10 cellular contexts compared by ENCODE assay signal in genomic region chr1:94329986-94330385, GRCh38.
DNase-seq lines count a peak whose midpoint lies in the region; ATAC-seq, FAIRE-seq and TF ChIP-seq lines count a peak whose summit lies in the region.
"Had no signal": no experiment of that assay in that cellular context is flagged by ENCODE, and none has a peak within 500 bp of the region (broad histone marks: within the 10 kb centered on the region; RNA-seq: fewer than 3 reads in every experiment).

No MANE protein-coding gene starts in this region.

- no peaks in the 10 kb centered on the region for H3K36me3 ChIP-seq in OCI-LY3 (replicated peaks; ENCODE audit: low read depth, low read length)
- H3K36me3 ChIP-seq in fibroblast of lung (ENCODE audit: control insufficient read depth, insufficient read depth, low read length), result no peaks in the 10 kb centered on the region
- no peaks in the 10 kb centered on the region for H3K36me3 ChIP-seq in pancreas

- H3K27ac Mint-ChIP-seq in natural killer cell treated with Interleukin-12 subunit alpha and Interleukin-12 subunit beta and Interleukin-15 and Interleukin-18, amount 100 ng/mL, for 72 hours, result no peak overlapping the region

- H3K4me1 ChIP-seq in OCI-LY3 (ENCODE audit: low read length), result peaks cover 6% of the 10 kb centered on the region
- peaks cover 14% of the 10 kb centered on the region for H3K4me1 ChIP-seq in fibroblast of lung (ENCODE audit: control insufficient read depth, extremely low read depth, insufficient read depth, low read length)
- peaks cover 0 to 23% (median 18%) of the 10 kb centered on the region in 3 donors for H3K4me1 ChIP-seq in pancreas

- DNase-seq in GDM1 (lab: John Stamatoyannopoulos, UW) (peak; percentile 7), fibroblast of lung (ENCODE audit: low read depth in 2 of 2) (peak; percentile 46 to 62), pancreas (no peak), D721Med (ENCODE audit: insufficient read length, low spot score) (no peak), GM19239 (ENCODE audit: insufficient read length, low spot score) (no peak)
- no peak for DNase-seq in natural killer cell treated with Interleukin-12 subunit alpha and Interleukin-12 subunit beta and Interleukin-15 and Interleukin-18, amount 100 ng/mL, for 72 hours (ENCODE audit: low spot score)
- DNase-seq: activated CD4-positive, alpha-beta T cell treated with anti-CD3 and anti-CD28 coated beads for 48 hours had no signal

- H3K36me3 Mint-ChIP-seq in natural killer cell treated with Interleukin-12 subunit alpha and Interleukin-12 subunit beta and Interleukin-15 and Interleukin-18, amount 100 ng/mL, for 72 hours, result no peaks in the 10 kb centered on the region

- H2AFZ ChIP-seq in OCI-LY3 (ENCODE audit: low read depth, low read length), result no peak overlapping the region
- peak overlapping the region; percentile 84 for H2AFZ ChIP-seq in fibroblast of lung (ENCODE audit: low read length)

- peaks cover 26% of the 10 kb centered on the region for H3K27me3 ChIP-seq in OCI-LY3 (ENCODE audit: low read depth, low read length)
- no peaks in the 10 kb centered on the region for H3K27me3 ChIP-seq in fibroblast of lung (ENCODE audit: control insufficient read depth, insufficient read depth, low read length)
- H3K27me3 ChIP-seq in pancreas, result no peaks in the 10 kb centered on the region

- FAIRE-seq in pancreas (lab: Jason Lieb, UNC), result no peak
- FAIRE-seq in D721Med (lab: Jason Lieb, UNC), result no peak
- no peak for FAIRE-seq in GM19239 (lab: Jason Lieb, UNC)
- FAIRE-seq: GM18507 had no signal

- H3K9ac ChIP-seq in OCI-LY3 (ENCODE audit: low read length) (no peak overlapping the region), fibroblast of lung (ENCODE audit: insufficient read depth, low read length) (no peak overlapping the region)

- no peaks in the 10 kb centered on the region for H3K9me3 ChIP-seq in OCI-LY3 (ENCODE audit: insufficient read depth, low read length)
- H3K9me3 ChIP-seq in fibroblast of lung (ENCODE audit: control insufficient read depth, insufficient read depth, low read depth, low read length), result no peaks in the 10 kb centered on the region
- H3K9me3 ChIP-seq in pancreas, result no peaks in the 10 kb centered on the region

- H3K27me3 Mint-ChIP-seq in natural killer cell treated with Interleukin-12 subunit alpha and Interleukin-12 subunit beta and Interleukin-15 and Interleukin-18, amount 100 ng/mL, for 72 hours, result peaks cover 42 to 59% of the 10 kb centered on the region in 2 donors

- H3K9me3 Mint-ChIP-seq in natural killer cell treated with Interleukin-12 subunit alpha and Interleukin-12 subunit beta and Interleukin-15 and Interleukin-18, amount 100 ng/mL, for 72 hours, result no peaks in the 10 kb centered on the region

- H3K27ac ChIP-seq in OCI-LY3 (ENCODE audit: low read length), result no peak overlapping the region
- no peak overlapping the region for H3K27ac ChIP-seq in fibroblast of lung (ENCODE audit: insufficient read depth, low read length)
- H3K27ac ChIP-seq in pancreas, result no peak overlapping the region

- TF ChIP-seq CTCF in OCI-LY3 (IDR thresholded peaks at IDR 0.05; ENCODE audit: low read depth, low read length) (peak; percentile 33), fibroblast of lung (conservative IDR thresholded peaks at IDR 0.05 in 1 of 2, IDR thresholded peaks at IDR 0.05 in 1 of 2; ENCODE audit: low read depth in 1 of 2, low read length in 2 of 2) (peak; percentile 65 to 76), pancreas (IDR thresholded peaks at IDR 0.05) (no peak), D721Med (IDR thresholded peaks at IDR 0.05; ENCODE audit: insufficient read depth, missing control alignments) (no peak)

- H3K4me3 Mint-ChIP-seq in natural killer cell treated with Interleukin-12 subunit alpha and Interleukin-12 subunit beta and Interleukin-15 and Interleukin-18, amount 100 ng/mL, for 72 hours, result no peak overlapping the region

- intact Hi-C loops in pancreas (cut with DNase I), result loop anchor here (5.0 to 10.0 kb wide), 4 partner anchors 95 to 288 kb away; partner anchors contain the start of gene ARHGAP29 (in 1 of the 3)

- 7 to 15% methylated on average over 3 of the region's 3 CpGs for WGBS in pancreas, 2 donors

- H3K79me2 ChIP-seq in OCI-LY3 (ENCODE audit: low read length) (no peaks in the 10 kb centered on the region), fibroblast of lung (ENCODE audit: control insufficient read depth, insufficient read depth, low read length) (no peaks in the 10 kb centered on the region)

- H3K4me3 ChIP-seq in OCI-LY3 (ENCODE audit: low read length), result no peak overlapping the region
- no peak overlapping the region for H3K4me3 ChIP-seq in fibroblast of lung (replicated peaks in 1 of 4; ENCODE audit: control extremely low read depth in 1 of 4, insufficient read depth in 1 of 4, low read depth in 3 of 4, low read length in 4 of 4)
- H3K4me3 ChIP-seq in pancreas, result no peak overlapping the region

- H4K20me1 ChIP-seq in OCI-LY3 (ENCODE audit: insufficient read depth, low read length), result no peaks in the 10 kb centered on the region
- H4K20me1 ChIP-seq in fibroblast of lung (ENCODE audit: control insufficient read depth, extremely low read depth, insufficient read depth, low read length), result no peaks in the 10 kb centered on the region

- H3K4me2 ChIP-seq in OCI-LY3 (ENCODE audit: low read length), result no peak overlapping the region
- peak overlapping the region; percentile 50 for H3K4me2 ChIP-seq in fibroblast of lung (ENCODE audit: extremely low read depth, insufficient read depth, low read length)

- H3K4me1 Mint-ChIP-seq in natural killer cell treated with Interleukin-12 subunit alpha and Interleukin-12 subunit beta and Interleukin-15 and Interleukin-18, amount 100 ng/mL, for 72 hours (ENCODE audit: low read depth in 2 of 2), result no peaks in the 10 kb centered on the region

- ATAC-seq in pancreas (peak in 3 of 4 donors; percentile 29 to 36 (median 36)), GM18868 (IDR thresholded peaks at IDR 0.05; ENCODE audit: unreplicated experiment) (no peak)
- ATAC-seq in natural killer cell treated with Interleukin-12 subunit alpha and Interleukin-12 subunit beta and Interleukin-15 and Interleukin-18, amount 100 ng/mL, for 72 hours, result no peak

Comparison
In these comparisons a context has a peak if more than half of its experiments do, and no peak if none do; other contexts are left out.
1. DNase-seq: peak in GDM1 (single experiment) and fibroblast of lung (2 of 2); none in pancreas (0 of 6), D721Med (single experiment), GM19239 (single experiment) and natural killer cell treated with Interleukin-12 subunit alpha and Interleukin-12 subunit beta and Interleukin-15 and Interleukin-18, amount 100 ng/mL, for 72 hours (single experiment).
2. CTCF ChIP-seq: peak in OCI-LY3 (single experiment) and fibroblast of lung (2 of 2); none in pancreas (0 of 4) and D721Med (single experiment).
3. ATAC-seq: peak in pancreas (3 of 4); none in natural killer cell treated with Interleukin-12 subunit alpha and Interleukin-12 subunit beta and Interleukin-15 and Interleukin-18, amount 100 ng/mL, for 72 hours (0 of 2) and GM18868 (single experiment).